ENCODE assay signal across 25 cellular contexts in the genomic region with DNA sequence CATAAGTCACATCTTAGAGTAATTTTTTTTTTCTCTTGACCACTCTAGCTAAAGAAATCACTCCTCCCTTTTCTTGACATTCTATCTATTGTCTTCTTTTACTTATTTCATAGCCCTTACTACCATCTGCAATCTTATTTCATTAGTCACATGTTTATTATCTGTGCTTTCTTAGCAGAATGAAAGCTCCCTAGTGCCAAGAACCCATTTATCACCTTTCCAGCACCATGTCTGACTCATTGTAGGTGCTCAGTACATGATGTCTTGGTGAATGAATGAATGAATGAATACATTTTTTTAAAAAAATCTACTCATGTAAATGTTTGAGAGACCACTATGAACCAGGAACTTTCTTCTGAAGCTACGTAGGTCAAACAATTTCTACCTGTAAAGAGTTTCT.
DNase-seq lines count a peak whose midpoint lies in the region; ATAC-seq, FAIRE-seq and TF ChIP-seq lines count a peak whose summit lies in the region.
"Had no signal": no experiment of that assay in that cellular context is flagged by ENCODE, and none has a peak within 500 bp of the region (broad histone marks: within the 10 kb centered on the region; RNA-seq: fewer than 3 reads in every experiment).

No MANE protein-coding gene starts in this region.

- H3K9me3 Mint-ChIP-seq in glutamatergic neuron (ENCODE audit: unreplicated experiment): peaks cover 5% of the 10 kb centered on the region
- H3K9me3 Mint-ChIP-seq: GM23338, H9 had no signal

- H4K20me1 ChIP-seq in mammary epithelial cell (ENCODE audit: insufficient read depth, low read length): no peaks in the 10 kb centered on the region
- H4K20me1 ChIP-seq: BLaER1 treated with 17β-estradiol and CSF1 and Interleukin-3, amounts not matched to agents 10 nM and 100 nM had no signal

- H3K36me3 ChIP-seq in mammary epithelial cell (ENCODE audit: insufficient read depth, low read length) (no peaks in the 10 kb centered on the region), prostate gland (no peaks in the 10 kb centered on the region), A673 (ENCODE audit: insufficient read depth, low read length, poor library complexity, severe bottlenecking) (no peaks in the 10 kb centered on the region)
- H3K36me3 ChIP-seq: BLaER1 treated with 17β-estradiol and CSF1 and Interleukin-3, amounts not matched to agents 10 nM and 100 nM had no signal

- no peaks in the 10 kb centered on the region for H3K79me2 ChIP-seq in mammary epithelial cell (ENCODE audit: insufficient read depth, low read length)

- TF ChIP-seq CTCF in mammary epithelial cell (conservative IDR thresholded peaks at IDR 0.05 in 1 of 2, IDR thresholded peaks at IDR 0.05 in 1 of 2; ENCODE audit: extremely low read depth in 1 of 2, insufficient read depth in 1 of 2, low read depth in 1 of 2, low read length in 2 of 2) (no peak), glutamatergic neuron (IDR thresholded peaks at IDR 0.05; ENCODE audit: partially characterized antibody, unreplicated experiment) (no peak), prostate gland (IDR thresholded peaks at IDR 0.05) (no peak), A673 (conservative IDR thresholded peaks at IDR 0.05; ENCODE audit: low read depth, low read length) (no peak)

- dilution Hi-C loops in mammary epithelial cell (cut with HindIII; ENCODE audit: low sequenced_read_pairs): no loop called here

- in situ Hi-C loops in mammary epithelial cell (cut with MboI; ENCODE audit: low sequenced_read_pairs in 2 of 2): no loop called here

- DNase-seq in HPDE6-E6E7 (ENCODE audit: extremely low spot score) (peak; percentile 1), RCC 7860 (ENCODE audit: low spot score) (peak; percentile 4), mammary epithelial cell (peak; percentile 37), glutamatergic neuron (no peak), prostate gland (ENCODE audit: low spot score) (no peak), NAMALWA (ENCODE audit: low spot score) (no peak), left lobe of liver (ENCODE audit: low spot score) (no peak), A673 (ENCODE audit: low spot score) (no peak)
- DNase-seq: AML-193; CD4-positive, alpha-beta T cell; DMS53; H9; NCI-H1092; NCI-H1417 treated with DMSO at 0.1 percent for 48 hours; NCI-H1694 treated with DMSO at 0.1 percent for 48 hours; NCI-H2227 treated with DMSO at 0.1 percent for 48 hours; NCI-H526 treated with DMSO at 0.1 percent for 48 hours; SIG-M5 had no signal

- H3K4me1 Mint-ChIP-seq in glutamatergic neuron (ENCODE audit: low read depth, unreplicated experiment): peaks cover 46% of the 10 kb centered on the region

- H3K27me3 Mint-ChIP-seq in glutamatergic neuron (ENCODE audit: unreplicated experiment): peaks cover 7% of the 10 kb centered on the region
- H3K27me3 Mint-ChIP-seq: CD4-positive, alpha-beta T cell had no signal

- H3K36me3 Mint-ChIP-seq in glutamatergic neuron (ENCODE audit: unreplicated experiment): no peaks in the 10 kb centered on the region
- H3K36me3 Mint-ChIP-seq: IgD-negative memory B cell had no signal

- ATAC-seq in left lobe of liver: no peak

- H3K4me1 ChIP-seq in mammary epithelial cell (ENCODE audit: insufficient read depth, low read length): peaks cover 33% of the 10 kb centered on the region
- H3K4me1 ChIP-seq in prostate gland (replicated peaks): no peaks in the 10 kb centered on the region
- H3K4me1 ChIP-seq in A673 (ENCODE audit: insufficient read depth, low read length, poor library complexity, severe bottlenecking): no peaks in the 10 kb centered on the region
- H3K4me1 ChIP-seq: BLaER1 treated with 17β-estradiol and CSF1 and Interleukin-3, amounts not matched to agents 10 nM and 100 nM had no signal

- H3K27ac ChIP-seq in mammary epithelial cell (ENCODE audit: insufficient read depth, low read depth, low read length) (peak overlapping the region; percentile 55), prostate gland (no peak overlapping the region), A673 (ENCODE audit: low read depth, low read length, poor library complexity, severe bottlenecking) (no peak overlapping the region)
- H3K27ac ChIP-seq: BLaER1 treated with 17β-estradiol and CSF1 and Interleukin-3, amounts not matched to agents 10 nM and 100 nM; KMS-11; SK-N-MC had no signal

- FAIRE-seq in RCC 7860 (lab: Jason Lieb, UNC): no peak
- FAIRE-seq: A204.1, GM18507 had no signal

- BruUV-seq in mammary epithelial cell (replicated peaks; lab: Mats Ljungman, UMichigan): no TSS peak
- BruUV-seq in A673 (replicated peaks; lab: Mats Ljungman, UMichigan): no TSS peak

- H3K9ac ChIP-seq in mammary epithelial cell (ENCODE audit: insufficient read depth, low read length): no peak overlapping the region
- H3K9ac ChIP-seq: BLaER1 treated with 17β-estradiol and CSF1 and Interleukin-3, amounts not matched to agents 10 nM and 100 nM; KMS-11 had no signal

- no peak overlapping the region for H2AFZ ChIP-seq in mammary epithelial cell (ENCODE audit: low read depth, low read length)
- H2AFZ ChIP-seq: GM23338 had no signal

- H3K9me3 ChIP-seq in mammary epithelial cell (replicated peaks; ENCODE audit: insufficient read depth, low read length) (no peaks in the 10 kb centered on the region), prostate gland (no peaks in the 10 kb centered on the region), A673 (ENCODE audit: low read depth, low read length, poor library complexity, severe bottlenecking) (no peaks in the 10 kb centered on the region)
- H3K9me3 ChIP-seq: BLaER1 treated with 17β-estradiol and CSF1 and Interleukin-3, amounts not matched to agents 10 nM and 100 nM had no signal

- peak overlapping the region; percentile 79 for H3K4me3 Mint-ChIP-seq in glutamatergic neuron (ENCODE audit: unreplicated experiment)
- H3K4me3 Mint-ChIP-seq: CD4-positive, alpha-beta T cell; GM23338; H9; IgD-negative memory B cell had no signal

- no peak overlapping the region for H3K4me3 ChIP-seq in mammary epithelial cell (replicated peaks in 1 of 3; ENCODE audit: insufficient read depth in 1 of 3, low read depth in 2 of 3, low read length in 3 of 3)
- no peak overlapping the region for H3K4me3 ChIP-seq in prostate gland
- no peak overlapping the region for H3K4me3 ChIP-seq in A673 (ENCODE audit: low read depth, low read length, poor library complexity, severe bottlenecking)
- H3K4me3 ChIP-seq: BLaER1 treated with 17β-estradiol and CSF1 and Interleukin-3, amounts not matched to agents 10 nM and 100 nM; GM23338; SK-N-MC had no signal

- H3K27ac Mint-ChIP-seq in glutamatergic neuron (ENCODE audit: unreplicated experiment): peak overlapping the region; percentile 90
- H3K27ac Mint-ChIP-seq: CD4-positive, alpha-beta T cell; GM23338; H9; IgD-negative memory B cell had no signal

- POLR2A ChIA-PET in A673 (lab: Charles Lee; ENCODE audit: low non-redundant PET): no interaction called here

- TF ChIP-seq POLR2A in prostate gland (IDR thresholded peaks at IDR 0.05): no peak

- H3K4me2 ChIP-seq in mammary epithelial cell (ENCODE audit: insufficient read depth, low read depth, low read length): peak overlapping the region; percentile 56
- H3K4me2 ChIP-seq: BLaER1 treated with 17β-estradiol and CSF1 and Interleukin-3, amounts not matched to agents 10 nM and 100 nM; GM23338; KMS-11 had no signal

- no peaks in the 10 kb centered on the region for H3K27me3 ChIP-seq in mammary epithelial cell (ENCODE audit: insufficient read depth, low read length)
- no peaks in the 10 kb centered on the region for H3K27me3 ChIP-seq in prostate gland (replicated peaks; ENCODE audit: insufficient read depth)
- H3K27me3 ChIP-seq in A673 (replicated peaks; ENCODE audit: insufficient read depth, low read depth, low read length, poor library complexity): no peaks in the 10 kb centered on the region
- H3K27me3 ChIP-seq: BLaER1 treated with 17β-estradiol and CSF1 and Interleukin-3, amounts not matched to agents 10 nM and 100 nM had no signal

- intact Hi-C loops in mammary epithelial cell (cut with micrococcal nuclease) (loop anchor here (2.0 kb wide), 1 partner anchor 29 kb away; no protein-coding TSS in a partner anchor), prostate gland (cut with DNase I) (no loop called here), A673 (cut with micrococcal nuclease; ENCODE audit: unreplicated experiment) (no loop called here)

- CTCF ChIA-PET in mammary epithelial cell (lab: Charles Lee; ENCODE audit: low non-redundant PET) (no interaction called here), A673 (lab: Charles Lee) (no interaction called here)

- 0% methylated on average over 1 of the region's 1 CpG for WGBS in mammary epithelial cell (ENCODE audit: low coverage, missing lambda C conversion rate)
- 87% methylated on average over 1 of the region's 1 CpG for WGBS in prostate gland

Comparison
In these comparisons a context has a peak if more than half of its experiments do, and no peak if none do; other contexts are left out.
1. DNase-seq: peak in HPDE6-E6E7 (single experiment), RCC 7860 (single experiment) and mammary epithelial cell (single experiment); none in glutamatergic neuron (single experiment), prostate gland (single experiment), NAMALWA (single experiment), left lobe of liver (single experiment) and A673 (single experiment).